Comparison of ENCODE assay signal across 17 cellular contexts in genomic region chr12:118874698-118875548, GRCh38.
DNase-seq lines count a peak whose midpoint lies in the region; ATAC-seq and TF ChIP-seq lines count a peak whose summit lies in the region.
"Had no signal": no experiment of that assay in that cellular context is flagged by ENCODE, and none has a peak within 500 bp of the region (broad histone marks: within the 10 kb centered on the region; RNA-seq: fewer than 3 reads in every experiment).

No MANE protein-coding gene starts in this region.

- TF ChIP-seq POLR2A in testis (IDR thresholded peaks at IDR 0.05) (no peak), esophagus muscularis mucosa (IDR thresholded peaks at IDR 0.05; ENCODE audit: low read depth) (no peak)

- WGBS in endodermal cell (ENCODE audit: insufficient coverage in 1 of 2, insufficient read length in 1 of 2), 2 experiments = 55 to 66% methylated on average over 4 to 6 of the region's 6 CpGs
- WGBS in testis, 2 donors = 20 to 28% methylated on average over 6 of the region's 6 CpGs
- WGBS in esophagus muscularis mucosa = 20% methylated on average over 6 of the region's 6 CpGs

- H3K4me3 ChIP-seq in endodermal cell (ENCODE audit: low read length) (no peak overlapping the region), testis (no peak overlapping the region), esophagus muscularis mucosa (no peak overlapping the region)
- H3K4me3 ChIP-seq: A549 had no signal

- H3K4me1 ChIP-seq in endodermal cell (ENCODE audit: control insufficient read depth, insufficient read depth, low read length) (no peaks in the 10 kb centered on the region), testis (no peaks in the 10 kb centered on the region), esophagus muscularis mucosa (no peaks in the 10 kb centered on the region)
- H3K4me1 ChIP-seq: A549 had no signal

- DNase-seq in DMS79 treated with DMSO at 0.1 percent for 48 hours (lab: John Stamatoyannopoulos, UW) = peak; percentile 10
- no peak for DNase-seq in DMS79 (lab: John Stamatoyannopoulos, UW)
- peak; percentile 24 for DNase-seq in NCI-H345 treated with DMSO at 0.1 percent for 48 hours (lab: John Stamatoyannopoulos, UW; ENCODE audit: unreplicated experiment)
- peak; percentile 89 for DNase-seq in endodermal cell
- DNase-seq in testis = peak; percentile 15
- no peak for DNase-seq in cerebellar nuclear complex (lab: John Stamatoyannopoulos, UW)
- no peak for DNase-seq in esophagus muscularis mucosa (ENCODE audit: extremely low spot score)
- DNase-seq: activated naive CD8-positive, alpha-beta T cell treated with anti-CD3 and anti-CD28 coated beads, Interleukin-2, amount 10 ng/mL, durations not matched to agents 7 days and 5 days; activated T-cell treated with anti-CD3 and anti-CD28 coated beads, Interleukin-2, amount 50 U/mL, for 1 hour; CD4-positive, CD25-positive, alpha-beta regulatory T cell; effector CD8-positive, alpha-beta T cell; IMR-90; NCI-H1092; T-helper 2 cell had no signal

- H3K9ac ChIP-seq in endodermal cell (ENCODE audit: extremely low read depth, low read length, poor library complexity, severe bottlenecking) = no peak overlapping the region

- H3K27ac Mint-ChIP-seq in endodermal cell = no peak overlapping the region
- H3K27ac Mint-ChIP-seq: activated naive CD8-positive, alpha-beta T cell treated with anti-CD3 and anti-CD28 coated beads, Interleukin-2, amount 10 ng/mL, durations not matched to agents 7 days and 5 days; CD4-positive, CD25-positive, alpha-beta regulatory T cell; nephron had no signal

- H3K9me3 Mint-ChIP-seq in endodermal cell = no peaks in the 10 kb centered on the region
- H3K9me3 Mint-ChIP-seq: activated naive CD8-positive, alpha-beta T cell treated with anti-CD3 and anti-CD28 coated beads, Interleukin-2, amount 10 ng/mL, durations not matched to agents 7 days and 5 days; nephron had no signal

- peaks cover 18% of the 10 kb centered on the region for H3K27me3 Mint-ChIP-seq in endodermal cell (ENCODE audit: insufficient read depth)
- H3K27me3 Mint-ChIP-seq: activated naive CD8-positive, alpha-beta T cell treated with anti-CD3 and anti-CD28 coated beads, Interleukin-2, amount 10 ng/mL, durations not matched to agents 7 days and 5 days had no signal

- H3K9me3 ChIP-seq in endodermal cell (ENCODE audit: control insufficient read depth, low read length) (no peaks in the 10 kb centered on the region), testis (no peaks in the 10 kb centered on the region), esophagus muscularis mucosa (no peaks in the 10 kb centered on the region)
- H3K9me3 ChIP-seq: A549 had no signal

- H3K27me3 ChIP-seq in endodermal cell (ENCODE audit: control insufficient read depth, insufficient read depth, low read length, poor library complexity, severe bottlenecking) = peaks cover 31% of the 10 kb centered on the region
- no peaks in the 10 kb centered on the region for H3K27me3 ChIP-seq in testis
- peaks cover 0 to 20% (median 0%) of the 10 kb centered on the region in 4 donors for H3K27me3 ChIP-seq in esophagus muscularis mucosa

- TF ChIP-seq CTCF in endodermal cell (conservative IDR thresholded peaks at IDR 0.05) (no peak), testis (IDR thresholded peaks at IDR 0.05) (no peak), esophagus muscularis mucosa (IDR thresholded peaks at IDR 0.05) (no peak)

- intact Hi-C loops in testis (cut with DNase I; ENCODE audit: low total_unique reads) = no loop called here
- intact Hi-C loops in esophagus muscularis mucosa (cut with DNase I) = no loop called here

- no peak overlapping the region for H3K27ac ChIP-seq in endodermal cell (ENCODE audit: low read depth, low read length)
- H3K27ac ChIP-seq in testis = no peak overlapping the region
- H3K27ac ChIP-seq in esophagus muscularis mucosa (replicated peaks in 1 of 4) = no peak overlapping the region
- H3K27ac ChIP-seq: A549 had no signal

- no peaks in the 10 kb centered on the region for H3K36me3 ChIP-seq in endodermal cell (ENCODE audit: control insufficient read depth, insufficient read depth, low read length)
- H3K36me3 ChIP-seq in testis (ENCODE audit: low read depth, missing control alignments) = no peaks in the 10 kb centered on the region
- H3K36me3 ChIP-seq in esophagus muscularis mucosa = no peaks in the 10 kb centered on the region

- no peak for TF ChIP-seq EP300 in esophagus muscularis mucosa (IDR thresholded peaks at IDR 0.05)

- ATAC-seq in GM18517 (IDR thresholded peaks at IDR 0.05; ENCODE audit: unreplicated experiment) = no peak
- ATAC-seq: A549 had no signal

- no peaks in the 10 kb centered on the region for H3K36me3 Mint-ChIP-seq in endodermal cell (ENCODE audit: low read depth)
- H3K36me3 Mint-ChIP-seq: activated naive CD8-positive, alpha-beta T cell treated with anti-CD3 and anti-CD28 coated beads, Interleukin-2, amount 10 ng/mL, durations not matched to agents 7 days and 5 days; CD4-positive, CD25-positive, alpha-beta regulatory T cell had no signal

- no peak overlapping the region for H3K4me3 Mint-ChIP-seq in endodermal cell
- H3K4me3 Mint-ChIP-seq: activated naive CD8-positive, alpha-beta T cell treated with anti-CD3 and anti-CD28 coated beads, Interleukin-2, amount 10 ng/mL, durations not matched to agents 7 days and 5 days; CD4-positive, CD25-positive, alpha-beta regulatory T cell; nephron had no signal

- peaks cover 21% of the 10 kb centered on the region for H3K4me1 Mint-ChIP-seq in endodermal cell
- H3K4me1 Mint-ChIP-seq: activated naive CD8-positive, alpha-beta T cell treated with anti-CD3 and anti-CD28 coated beads, Interleukin-2, amount 10 ng/mL, durations not matched to agents 7 days and 5 days; CD4-positive, CD25-positive, alpha-beta regulatory T cell; nephron had no signal

Comparison
In these comparisons a context has a peak if more than half of its experiments do, and no peak if none do; other contexts are left out.
1. DNase-seq: peak in DMS79 treated with DMSO at 0.1 percent for 48 hours (single experiment), NCI-H345 treated with DMSO at 0.1 percent for 48 hours (single experiment), endodermal cell (single experiment) and testis (single experiment); none in DMS79 (single experiment), cerebellar nuclear complex (0 of 2) and esophagus muscularis mucosa (single experiment).